ENCODE assay signal across 26 cellular contexts in genomic region chr4:150673793-150674192, GRCh38.
"Had no signal": no experiment of that assay in that cellular context is flagged by ENCODE, and none has a peak within 500 bp of the region (broad histone marks: within the 10 kb centered on the region; RNA-seq: fewer than 3 reads in every experiment).

No MANE protein-coding gene starts in this region.

- H3K9me3 Mint-ChIP-seq: activated CD4-positive, alpha-beta memory T cell treated with anti-CD3 and anti-CD28 coated beads for 36 hours; activated CD4-positive, alpha-beta T cell treated with anti-CD3 and anti-CD28 coated beads, Interleukin-2, amount 10 ng/mL, durations not matched to agents 7 days and 5 days; activated naive CD4-positive, alpha-beta T cell treated with anti-CD3 and anti-CD28 coated beads for 36 hours; activated T-helper 17 cell treated with anti-CD3 and anti-CD28 coated beads, Interleukin-2, amount 50 U/mL, for 72 hours had no signal

- H3K4me3 Mint-ChIP-seq: activated CD4-positive, alpha-beta memory T cell treated with anti-CD3 and anti-CD28 coated beads for 36 hours; activated CD4-positive, alpha-beta T cell treated with anti-CD3 and anti-CD28 coated beads, Interleukin-2, amount 10 ng/mL, durations not matched to agents 7 days and 5 days; activated naive CD4-positive, alpha-beta T cell treated with anti-CD3 and anti-CD28 coated beads for 36 hours; activated naive CD8-positive, alpha-beta T cell; activated T-helper 17 cell treated with anti-CD3 and anti-CD28 coated beads, Interleukin-2, amount 50 U/mL, for 72 hours; T-helper 17 cell had no signal

- H2AFZ ChIP-seq: PC-9 had no signal

- H3K4me1 Mint-ChIP-seq: activated CD4-positive, alpha-beta T cell treated with anti-CD3 and anti-CD28 coated beads, Interleukin-2, amount 10 ng/mL, durations not matched to agents 7 days and 5 days; activated T-helper 17 cell treated with anti-CD3 and anti-CD28 coated beads, Interleukin-2, amount 50 U/mL, for 72 hours had no signal

- H3K4me2 ChIP-seq: PC-9 had no signal

- H3K27ac ChIP-seq: brain microvascular endothelial cell, cardiac muscle cell, PC-9 had no signal

- DNase-seq: activated CD4-positive, alpha-beta memory T cell treated with anti-CD3 and anti-CD28 coated beads for 36 hours; activated CD4-positive, alpha-beta T cell treated with anti-CD3 and anti-CD28 coated beads, Interleukin-2, amount 10 ng/mL, durations not matched to agents 7 days and 5 days; activated CD4-positive, CD25-positive, alpha-beta regulatory T cell; activated CD8-positive, alpha-beta memory T cell treated with anti-CD3 and anti-CD28 coated beads for 24 hours; activated gamma-delta T cell; activated naive CD4-positive, alpha-beta T cell treated with anti-CD3 and anti-CD28 coated beads for 36 hours; activated T-cell treated with anti-CD3 and anti-CD28 coated beads, Interleukin-2, amount 50 U/mL, for 48 hours; amygdala; brain microvascular endothelial cell; MM.1S; NCI-H1092; NCI-H1417; NCI-H1694 treated with DMSO at 0.1 percent for 48 hours; NCI-H2029 treated with DMSO at 0.1 percent for 48 hours; NCI-H345; NCI-H510A treated with DMSO at 0.1 percent for 48 hours; NCI-H69; NK-92 treated with Interleukin-12 subunit alpha and Interleukin-12 subunit beta, amount 100 ng/mL, for 24 hours; PC-9; SHP77 treated with DMSO at 0.1 percent for 48 hours; T-helper 17 cell; T-helper 9 cell had no signal

- H3K36me3 ChIP-seq: brain microvascular endothelial cell, cardiac muscle cell had no signal

- H3K4me3 ChIP-seq: cardiac muscle cell, PC-9 had no signal

- FAIRE-seq: astrocyte had no signal

- ATAC-seq: activated T-helper 17 cell treated with anti-CD3 and anti-CD28 coated beads, Interleukin-2, amount 50 U/mL, for 72 hours; T-helper 17 cell had no signal

- H3K27me3 ChIP-seq: brain microvascular endothelial cell, cardiac muscle cell had no signal

- H3K27me3 Mint-ChIP-seq: activated CD4-positive, alpha-beta memory T cell treated with anti-CD3 and anti-CD28 coated beads for 36 hours; activated CD4-positive, alpha-beta T cell treated with anti-CD3 and anti-CD28 coated beads, Interleukin-2, amount 10 ng/mL, durations not matched to agents 7 days and 5 days; activated naive CD8-positive, alpha-beta T cell; activated T-helper 17 cell treated with anti-CD3 and anti-CD28 coated beads, Interleukin-2, amount 50 U/mL, for 72 hours; T-helper 17 cell had no signal
